Comparison of ENCODE assay signal across 30 cellular contexts in the genomic region with DNA sequence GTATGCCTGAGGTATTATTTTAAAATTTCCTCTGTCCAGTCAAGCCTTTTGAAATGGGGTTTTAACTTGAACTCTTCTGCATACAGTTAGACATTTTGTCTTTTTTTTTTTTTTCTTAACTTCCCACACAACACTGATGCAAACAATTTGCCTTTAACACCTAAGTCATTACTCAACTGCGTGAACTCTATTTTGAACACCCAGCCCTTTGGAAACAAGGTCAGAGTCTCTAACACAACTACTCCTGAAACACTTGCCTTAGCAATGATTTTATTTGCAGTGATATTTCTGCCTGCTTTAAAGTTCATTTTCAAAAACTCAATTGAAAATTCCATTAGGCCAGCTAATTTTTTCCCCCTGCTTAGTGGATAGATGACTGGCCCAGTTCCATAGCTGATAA. TPM values are rescaled to one million over a fixed set of nuclear protein-coding genes. Genes with fewer than 3 reads are reported as not detected.
"Had no signal": no experiment of that assay in that cellular context is flagged by ENCODE, and none has a peak within 500 bp of the region (broad histone marks: within the 10 kb centered on the region; RNA-seq: fewer than 3 reads in every experiment).

No MANE protein-coding gene starts in this region.

- H3K4me3 ChIP-seq: adrenal gland, body of pancreas, esophagus muscularis mucosa, gastrocnemius medialis had no signal

- H3K9me3 ChIP-seq: adrenal gland, body of pancreas, esophagus muscularis mucosa, gastrocnemius medialis had no signal

- H3K4me1 ChIP-seq: adrenal gland, esophagus muscularis mucosa, gastrocnemius medialis had no signal

- H3K27me3 ChIP-seq: adrenal gland, body of pancreas, esophagus muscularis mucosa, foreskin keratinocyte, gastrocnemius medialis had no signal

- ATAC-seq: activated naive CD8-positive, alpha-beta T cell treated with anti-CD3 and anti-CD28 coated beads, Interleukin-2, amount 50 U/mL, for 24 hours; activated T-cell treated with anti-CD3 and anti-CD28 coated beads, Interleukin-2, amount 50 U/mL, for 4 hours; effector memory CD8-positive, alpha-beta T cell; foreskin keratinocyte; gastrocnemius medialis; WTC11 had no signal

- DNase-seq: activated CD4-positive, alpha-beta memory T cell treated with anti-CD3 and anti-CD28 coated beads, Interleukin-2, amount 10 ng/mL, durations not matched to agents 7 days and 5 days; activated CD4-positive, alpha-beta T cell treated with anti-CD3 and anti-CD28 coated beads for 1 hour; activated CD4-positive, alpha-beta T cell treated with anti-CD3 and anti-CD28 coated beads for 4 hours; activated CD4-positive, alpha-beta T cell treated with anti-CD3 and anti-CD28 coated beads, Interleukin-2, amount 10 ng/mL, durations not matched to agents 7 days and 5 days; activated CD4-positive, alpha-beta T cell treated with anti-CD3 and anti-CD28 coated beads, Interleukin-2, amount 50 U/mL, for 4 hours; activated CD8-positive, alpha-beta memory T cell treated with anti-CD3 and anti-CD28 coated beads for 24 hours; activated effector memory CD4-positive, alpha-beta T cell treated with anti-CD3 and anti-CD28 coated beads, Interleukin-2, amount 50 U/mL, for 16 hours; activated naive CD4-positive, alpha-beta T cell treated with anti-CD3 and anti-CD28 coated beads for 36 hours; activated naive CD8-positive, alpha-beta T cell treated with anti-CD3 and anti-CD28 coated beads for 36 hours; activated naive CD8-positive, alpha-beta T cell treated with anti-CD3 and anti-CD28 coated beads, Interleukin-2, amount 50 U/mL, for 24 hours; activated T-cell treated with anti-CD3 and anti-CD28 coated beads, Interleukin-2, amount 50 U/mL, for 4 hours; adrenal gland; amygdala; aorta; caudate nucleus; cortex of kidney; dermis blood vessel endothelial cell; effector CD4-positive, alpha-beta T cell; effector memory CD8-positive, alpha-beta T cell; erythroblast; gastrocnemius medialis; glutamatergic neuron; T-helper 2 cell had no signal

- H3K36me3 ChIP-seq: adrenal gland, esophagus muscularis mucosa, gastrocnemius medialis had no signal

- H3K27ac ChIP-seq: adrenal gland, esophagus muscularis mucosa, foreskin keratinocyte, gastrocnemius medialis had no signal

RNA-seq across cellular contexts. Expression of gene GLYATL3, which starts 24.2 kb away (rescaled TPM):
- total RNA-seq: activated CD4-positive, alpha-beta memory T cell treated with anti-CD3 and anti-CD28 coated beads, Interleukin-2, amount 10 ng/mL, durations not matched to agents 7 days and 5 days; activated CD4-positive, alpha-beta T cell treated with anti-CD3 and anti-CD28 coated beads, Interleukin-2, amount 10 ng/mL, durations not matched to agents 7 days and 5 days; activated naive CD4-positive, alpha-beta T cell treated with anti-CD3 and anti-CD28 coated beads for 36 hours; activated naive CD8-positive, alpha-beta T cell treated with anti-CD3 and anti-CD28 coated beads for 36 hours; activated T-cell treated with anti-CD3 and anti-CD28 coated beads, Interleukin-2, amount 50 U/mL, for 4 hours; activated T-helper 2 cell treated with anti-CD3 and anti-CD28 coated beads, Interferon-gamma antibody, Interleukin-2, Interleukin-4, amounts not matched to agents 10 μg/mL and 5 μg/mL and 100 μg/mL, durations not matched to agents 14 hours and 24 hours and 36 hours; adrenal gland; aorta; body of pancreas; chondrocyte; dermis blood vessel endothelial cell; esophagus muscularis mucosa; foreskin keratinocyte; gastrocnemius medialis; T-helper 1 cell treated with Interleukin-12 subunit alpha and Interleukin-12 subunit beta and Interleukin-4 antibody, amounts not matched to agents 30 ng/mL and 1 ng/mL, for 36 hours; WTC11 had no signal
- polyA plus RNA-seq: adrenal gland, aorta, foreskin keratinocyte had no signal

RNA-seq across cellular contexts. Expression of gene C6orf141, which starts 26.6 kb away (rescaled TPM):
- total RNA-seq: activated T-helper 2 cell treated with anti-CD3 and anti-CD28 coated beads, Interferon-gamma antibody, Interleukin-2, Interleukin-4, amounts not matched to agents 10 μg/mL and 5 μg/mL and 100 μg/mL, durations not matched to agents 14 hours and 24 hours and 36 hours; chondrocyte; T-helper 1 cell treated with Interleukin-12 subunit alpha and Interleukin-12 subunit beta and Interleukin-4 antibody, amounts not matched to agents 30 ng/mL and 1 ng/mL, for 36 hours had no signal
- polyA plus RNA-seq: aorta had no signal
